10 cellular contexts compared by ENCODE assay signal in the genomic region with DNA sequence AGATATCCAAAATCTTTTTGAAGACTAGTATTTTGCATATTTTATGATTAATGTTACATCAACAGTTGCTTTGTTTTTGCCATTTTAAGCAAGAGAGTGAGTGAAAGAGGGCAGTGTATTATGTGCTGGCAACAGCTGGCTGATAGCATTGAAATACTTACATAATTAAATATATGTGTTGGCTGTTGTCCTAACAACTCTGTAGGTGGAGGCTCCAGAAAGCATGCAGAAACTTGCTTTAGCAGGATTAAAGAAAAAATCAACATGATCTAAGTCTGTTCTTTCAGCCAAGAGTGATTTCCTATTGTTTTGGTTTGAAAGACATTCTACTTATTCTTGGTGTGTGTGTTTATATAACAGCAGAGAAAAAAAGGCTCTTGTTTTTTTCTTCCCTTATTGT.
A peak's percentile ranks its signal among the peaks of the same experiment; 100 is the strongest.
DNase-seq lines count a peak whose midpoint lies in the region; ATAC-seq and TF ChIP-seq lines count a peak whose summit lies in the region.
"Had no signal": no experiment of that assay in that cellular context is flagged by ENCODE, and none has a peak within 500 bp of the region (broad histone marks: within the 10 kb centered on the region; RNA-seq: fewer than 3 reads in every experiment).

No MANE protein-coding gene starts in this region.

- in situ Hi-C loops in HAP-1 (cut with MboI; ENCODE audit: low sequenced_read_pairs): no loop called here

- TF ChIP-seq CTCF in uterus (IDR thresholded peaks at IDR 0.05): no peak

- H3K4me1 ChIP-seq in HAP-1 (peaks cover 44% of the 10 kb centered on the region), uterus (peaks cover 4 to 6% of the 10 kb centered on the region in 2 donors)

- intact Hi-C loops in uterus (cut with DNase I; ENCODE audit: low total_unique reads): no loop called here

- H3K27ac ChIP-seq in uterus: peak overlapping the region in 1 of 2 donors; percentile 11
- H3K27ac ChIP-seq: tibial nerve had no signal

- H3K4me3 ChIP-seq in HAP-1 (no peak overlapping the region), uterus (no peak overlapping the region)
- H3K4me3 ChIP-seq: tibial nerve had no signal

- H3K27ac Mint-ChIP-seq in activated naive CD4-positive, alpha-beta T cell treated with anti-CD3 and anti-CD28 coated beads, Interleukin-2, amount 50 U/mL, for 72 hours: no peak overlapping the region

- no peak for ATAC-seq in GM18907 (IDR thresholded peaks at IDR 0.05; ENCODE audit: unreplicated experiment)
- no peak for ATAC-seq in activated naive CD4-positive, alpha-beta T cell treated with anti-CD3 and anti-CD28 coated beads, Interleukin-2, amount 50 U/mL, for 72 hours
- ATAC-seq: HepG2 had no signal

- H3K27me3 ChIP-seq in HAP-1 (ENCODE audit: low read depth) (no peaks in the 10 kb centered on the region), uterus (no peaks in the 10 kb centered on the region)
- H3K27me3 ChIP-seq: tibial nerve had no signal

- H3K9me3 Mint-ChIP-seq in activated naive CD4-positive, alpha-beta T cell treated with anti-CD3 and anti-CD28 coated beads, Interleukin-2, amount 50 U/mL, for 72 hours: no peaks in the 10 kb centered on the region

- no peak for TF ChIP-seq POLR2A in uterus (IDR thresholded peaks at IDR 0.05)

- H3K36me3 Mint-ChIP-seq in activated naive CD4-positive, alpha-beta T cell treated with anti-CD3 and anti-CD28 coated beads, Interleukin-2, amount 50 U/mL, for 72 hours: peaks cover 5 to 9% of the 10 kb centered on the region in 2 donors

- H3K9me3 ChIP-seq in HAP-1: no peaks in the 10 kb centered on the region
- H3K9me3 ChIP-seq in uterus: no peaks in the 10 kb centered on the region
- H3K9me3 ChIP-seq: tibial nerve had no signal

- H3K36me3 ChIP-seq in HAP-1 (replicated peaks) (no peaks in the 10 kb centered on the region), uterus (no peaks in the 10 kb centered on the region)
- H3K36me3 ChIP-seq: tibial nerve had no signal

- peak; percentile 54 to 93 for DNase-seq in HAP-1 (ENCODE audit: low spot score in 2 of 2)
- peak; percentile 92 for DNase-seq in NCI-H2171 treated with DMSO at 0.1 percent for 48 hours (lab: John Stamatoyannopoulos, UW)
- peak; percentile 61 for DNase-seq in dermis blood vessel endothelial cell
- peak; percentile 85 for DNase-seq in pons (ENCODE audit: low spot score)
- DNase-seq in activated naive CD4-positive, alpha-beta T cell treated with anti-CD3 and anti-CD28 coated beads, Interleukin-2, amount 50 U/mL, for 72 hours (ENCODE audit: low spot score in 2 of 2): no peak
- DNase-seq in uterus: no peak
- no peak for DNase-seq in ureter (ENCODE audit: low spot score)

Comparison
In these comparisons a context has a peak if more than half of its experiments do, and no peak if none do; other contexts are left out.
1. DNase-seq: peak in HAP-1 (2 of 2), NCI-H2171 treated with DMSO at 0.1 percent for 48 hours (single experiment), dermis blood vessel endothelial cell (single experiment) and pons (single experiment); none in activated naive CD4-positive, alpha-beta T cell treated with anti-CD3 and anti-CD28 coated beads, Interleukin-2, amount 50 U/mL, for 72 hours (0 of 2), uterus (0 of 2) and ureter (single experiment).